ENCODE assay signal across 25 cellular contexts in genomic region chr11:113370634-113371033, GRCh38. TPM values are rescaled to one million over a fixed set of nuclear protein-coding genes. Genes with fewer than 3 reads are reported as not detected.
DNase-seq lines count a peak whose midpoint lies in the region; ATAC-seq and TF ChIP-seq lines count a peak whose summit lies in the region.
"Had no signal": no experiment of that assay in that cellular context is flagged by ENCODE, and none has a peak within 500 bp of the region (broad histone marks: within the 10 kb centered on the region; RNA-seq: fewer than 3 reads in every experiment).

No MANE protein-coding gene starts in this region.

- H3K36me3 ChIP-seq in adrenal gland (replicated peaks in 1 of 2): peaks cover 0 to 13% of the 10 kb centered on the region in 2 donors
- H3K36me3 ChIP-seq: BLaER1 treated with 17β-estradiol and CSF1 and Interleukin-3, amounts not matched to agents 10 nM and 100 nM; SJCRH30 had no signal

- intact Hi-C loops in adrenal gland (cut with DNase I): no loop called here

- H3K27ac ChIP-seq in adrenal gland: peak overlapping the region in 1 of 5 donors; percentile 5
- H3K27ac ChIP-seq: BLaER1 treated with 17β-estradiol and CSF1 and Interleukin-3, amounts not matched to agents 10 nM and 100 nM; SJCRH30 had no signal

- 63 to 79% (median 73%) methylated on average over 5 of the region's 5 CpGs for WGBS in adrenal gland, 4 donors

- no peaks in the 10 kb centered on the region for H3K27me3 ChIP-seq in adrenal gland
- H3K27me3 ChIP-seq: SJCRH30 had no signal

- no peak for ATAC-seq in GM21717 (IDR thresholded peaks at IDR 0.05; ENCODE audit: unreplicated experiment)
- ATAC-seq: Right ventricle myocardium inferior had no signal

- no peak for TF ChIP-seq POLR2A in adrenal gland (IDR thresholded peaks at IDR 0.05)

- no peak for TF ChIP-seq CTCF in adrenal gland (IDR thresholded peaks at IDR 0.05)

- DNase-seq in EH (ENCODE audit: low read depth) (peak; percentile 4), OCI-M1 (lab: John Stamatoyannopoulos, UW) (peak; percentile 21), adrenal gland (peak in 4 of 7 donors; percentile 43 to 65 (median 47)), medulla oblongata (ENCODE audit: extremely low spot score) (peak; percentile 13), SKM-1 (lab: John Stamatoyannopoulos, UW; ENCODE audit: unreplicated experiment) (no peak), AG08395 (ENCODE audit: low spot score) (no peak), NOMO-1 treated with dmso at 0.1 percent for 144 hours (lab: John Stamatoyannopoulos, UW; ENCODE audit: unreplicated experiment) (no peak)
- DNase-seq: CD4-positive, alpha-beta T cell; DMS 273 treated with DMSO at 0.1 percent for 48 hours; DMS79; GF-D8; NCI-H1092 treated with DMSO at 0.1 percent for 48 hours; NCI-H1436 treated with DMSO at 0.1 percent for 48 hours; NCI-H1930; NCI-H2107; NCI-H446; NCI-H524 treated with DMSO at 0.1 percent for 48 hours; NCI-H82; SJCRH30 had no signal

- H3K9me3 ChIP-seq in adrenal gland (replicated peaks in 1 of 3): no peaks in the 10 kb centered on the region
- H3K9me3 ChIP-seq: BLaER1 treated with 17β-estradiol and CSF1 and Interleukin-3, amounts not matched to agents 10 nM and 100 nM; SJCRH30 had no signal

- H3K4me1 ChIP-seq in adrenal gland (replicated peaks in 1 of 2): peaks cover 0 to 10% of the 10 kb centered on the region in 2 donors
- H3K4me1 ChIP-seq: SJCRH30 had no signal

- H3K4me3 ChIP-seq in adrenal gland: no peak overlapping the region
- H3K4me3 ChIP-seq: BLaER1 treated with 17β-estradiol and CSF1 and Interleukin-3, amounts not matched to agents 10 nM and 100 nM; SJCRH30 had no signal

RNA-seq across cellular contexts. Expression of gene ANKK1, which starts 16.9 kb away (rescaled TPM):
- under 1 TPM in 7 of 8 donors, not detected in 1; 0.11 to 0.84 (median 0.18) TPM for total RNA-seq in adrenal gland
- polyA plus RNA-seq in adrenal gland: 1 to 10 TPM in 2 of 3 donors, under 1 TPM in 1; 0.05 to 3.5 (median 2.4) TPM
- total RNA-seq: A172, OCI-LY7, Right ventricle myocardium inferior, SJCRH30 had no signal
- polyA plus RNA-seq: IgD-negative memory B cell had no signal

RNA-seq across cellular contexts. Expression of gene TTC12, which starts 56.3 kb away (rescaled TPM):
- total RNA-seq in adrenal gland: 10 to 100 TPM in 5 of 8 donors, 1 to 10 TPM in 3; 5.6 to 26.9 (median 16.5) TPM
- 10 to 100 TPM in 1 of 3 donors, 1 to 10 TPM in 2; 7.3 to 25.1 (median 7.4) TPM for polyA plus RNA-seq in adrenal gland
- total RNA-seq: SJCRH30 had no signal

Comparison
In these comparisons a context has a peak if more than half of its experiments do, and no peak if none do; other contexts are left out.
1. DNase-seq: peak in EH (single experiment), OCI-M1 (single experiment), adrenal gland (4 of 7) and medulla oblongata (single experiment); none in SKM-1 (single experiment), AG08395 (single experiment) and NOMO-1 treated with dmso at 0.1 percent for 144 hours (single experiment).